ENCODE assay signal across 1 cellular context in the genomic region with DNA sequence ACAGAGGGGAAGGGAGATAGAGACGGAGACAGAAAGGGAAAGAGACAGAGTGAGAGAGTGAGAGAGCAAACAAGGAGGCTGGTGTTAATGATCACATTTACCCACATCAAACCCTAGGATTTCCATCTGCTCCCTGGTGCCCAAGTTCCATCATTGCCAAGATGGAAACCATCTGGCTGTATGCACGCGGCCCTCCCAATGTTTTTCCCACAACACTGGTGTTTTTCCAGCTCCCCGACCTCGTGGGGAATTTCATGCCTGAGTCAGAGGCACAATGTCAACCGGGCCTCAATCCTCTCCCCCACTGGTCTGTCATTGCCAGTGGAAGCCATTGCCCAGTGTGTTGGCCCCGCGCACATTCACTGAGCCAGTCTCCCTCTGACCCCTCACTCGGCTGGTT.
TF ChIP-seq lines count a peak whose summit lies in the region.

No MANE protein-coding gene starts in this region.

TF ChIP-seq in H1, 55 proteins besides CTCF, POLR2A, EP300 and RAD21:
- TF ChIP-seq SIX5 (IDR thresholded peaks at IDR 0.05; ENCODE audit: low read depth, low read length) = no peak
- no peak for TF ChIP-seq POU5F1 (IDR thresholded peaks at IDR 0.05; ENCODE audit: low read depth, low read length)
- TF ChIP-seq YY1 (IDR thresholded peaks at IDR 0.05; ENCODE audit: low read depth, low read length) = no peak
- no peak for TF ChIP-seq HDAC2 (IDR thresholded peaks at IDR 0.05; ENCODE audit: borderline replicate concordance in 1 of 2, low read depth in 2 of 2, low read length in 2 of 2)
- no peak for TF ChIP-seq CHD1 (IDR thresholded peaks at IDR 0.05; ENCODE audit: low read depth, low read length)
- no peak for TF ChIP-seq CTBP2 (IDR thresholded peaks at IDR 0.05; ENCODE audit: borderline replicate concordance, insufficient read depth, insufficient read length, low read length)
